In the genomic region with DNA sequence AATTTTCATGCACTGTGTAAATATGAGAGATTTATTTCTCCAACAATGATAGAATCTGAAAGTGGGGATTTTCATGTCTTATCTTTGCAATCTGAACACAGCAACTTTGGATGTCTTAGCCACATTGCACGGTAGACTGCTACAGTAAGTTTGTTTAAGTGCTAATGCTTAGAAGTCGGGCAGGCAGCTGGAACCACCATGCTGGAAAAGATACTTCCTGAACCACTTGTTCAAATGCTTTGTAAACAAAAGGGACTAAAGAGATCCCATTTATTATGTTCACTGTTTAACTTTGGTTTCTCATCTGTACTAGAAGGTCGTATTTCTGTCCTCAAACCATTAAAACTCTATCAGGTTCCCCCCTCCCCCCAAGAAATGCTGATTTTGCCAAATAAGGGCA, we compare ENCODE assay signal across 11 cellular contexts.
A peak's percentile ranks its signal among the peaks of the same experiment; 100 is the strongest.
DNase-seq lines count a peak whose midpoint lies in the region; ATAC-seq and TF ChIP-seq lines count a peak whose summit lies in the region.
"Had no signal": no experiment of that assay in that cellular context is flagged by ENCODE, and none has a peak within 500 bp of the region (broad histone marks: within the 10 kb centered on the region; RNA-seq: fewer than 3 reads in every experiment).

No MANE protein-coding gene starts in this region.

- H3K27ac ChIP-seq in prostate gland: no peak overlapping the region

- no peak for TF ChIP-seq CTCF in prostate gland (IDR thresholded peaks at IDR 0.05)

- H3K9me3 ChIP-seq in prostate gland: no peaks in the 10 kb centered on the region

- POLR2A ChIA-PET in activated CD8-positive, alpha-beta T cell treated with anti-CD3 and anti-CD28 coated beads, Interleukin-2, amount 10 ng/mL, durations not matched to agents 7 days and 5 days (lab: Charles Lee): interaction anchor here (1.0 to 1.2 kb wide), 3 partner anchors 9 to 14 kb away, joined by 3 to 4 read pairs (median 4); no protein-coding TSS in a partner anchor
- POLR2A ChIA-PET in naive thymus-derived CD8-positive, alpha-beta T cell (lab: Charles Lee): no interaction called here

- H3K27me3 ChIP-seq in prostate gland (replicated peaks; ENCODE audit: insufficient read depth): no peaks in the 10 kb centered on the region

- no peak overlapping the region for H3K4me3 ChIP-seq in prostate gland

- H3K36me3 ChIP-seq in prostate gland: no peaks in the 10 kb centered on the region

- peak overlapping the region; percentile 46 for H3K27ac Mint-ChIP-seq in activated CD8-positive, alpha-beta T cell treated with anti-CD3 and anti-CD28 coated beads, Interleukin-2, amount 10 ng/mL, durations not matched to agents 7 days and 5 days
- peak overlapping the region in 1 of 10 donors; percentile 58 for H3K27ac Mint-ChIP-seq in naive thymus-derived CD8-positive, alpha-beta T cell

- DNase-seq in activated T-cell treated with anti-CD3 and anti-CD28 coated beads, Interleukin-2, amount 50 U/mL, for 4 hours: no peak
- DNase-seq in activated T-cell treated with anti-CD3 and anti-CD28 coated beads, Interleukin-2, amount 50 U/mL, for 48 hours: no peak
- peak; percentile 8 for DNase-seq in NCI-H2081 treated with DMSO at 0.1 percent for 48 hours (lab: John Stamatoyannopoulos, UW)
- DNase-seq in activated CD8-positive, alpha-beta T cell treated with anti-CD3 and anti-CD28 coated beads, Interleukin-2, amount 10 ng/mL, durations not matched to agents 7 days and 5 days: no peak
- peak; percentile 34 for DNase-seq in prostate gland (ENCODE audit: low spot score)
- no peak for DNase-seq in sciatic nerve (ENCODE audit: low spot score)
- DNase-seq in naive thymus-derived CD8-positive, alpha-beta T cell: no peak
- DNase-seq: activated CD4-positive, alpha-beta T cell treated with anti-CD3 and anti-CD28 coated beads for 4 hours; head of caudate nucleus; NK-92 treated with Interleukin-12 subunit alpha and Interleukin-12 subunit beta, amount 100 ng/mL, for 24 hours had no signal

- H3K36me3 Mint-ChIP-seq in activated T-cell treated with anti-CD3 and anti-CD28 coated beads, Interleukin-2, amount 50 U/mL, for 4 hours (ENCODE audit: insufficient read depth): peaks cover 40% of the 10 kb centered on the region
- H3K36me3 Mint-ChIP-seq in activated CD8-positive, alpha-beta T cell treated with anti-CD3 and anti-CD28 coated beads, Interleukin-2, amount 10 ng/mL, durations not matched to agents 7 days and 5 days (ENCODE audit: low read depth): peaks cover 41% of the 10 kb centered on the region
- no peaks in the 10 kb centered on the region for H3K36me3 Mint-ChIP-seq in naive thymus-derived CD8-positive, alpha-beta T cell

- 6% methylated on average over 3 of the region's 3 CpGs for WGBS in prostate gland

- no peaks in the 10 kb centered on the region for H3K9me3 Mint-ChIP-seq in activated T-cell treated with anti-CD3 and anti-CD28 coated beads, Interleukin-2, amount 50 U/mL, for 4 hours
- H3K9me3 Mint-ChIP-seq in activated CD8-positive, alpha-beta T cell treated with anti-CD3 and anti-CD28 coated beads, Interleukin-2, amount 10 ng/mL, durations not matched to agents 7 days and 5 days (ENCODE audit: insufficient read depth): no peaks in the 10 kb centered on the region
- H3K9me3 Mint-ChIP-seq in naive thymus-derived CD8-positive, alpha-beta T cell: no peaks in the 10 kb centered on the region

- intact Hi-C loops in prostate gland (cut with DNase I) (no loop called here), sciatic nerve (cut with DNase I) (no loop called here)

- no peak for ATAC-seq in activated T-cell treated with anti-CD3 and anti-CD28 coated beads, Interleukin-2, amount 50 U/mL, for 4 hours
- no peak for ATAC-seq in activated CD8-positive, alpha-beta T cell treated with anti-CD3 and anti-CD28 coated beads, Interleukin-2, amount 10 ng/mL, durations not matched to agents 7 days and 5 days
- no peak for ATAC-seq in sciatic nerve
- ATAC-seq in naive thymus-derived CD8-positive, alpha-beta T cell: no peak
- no peak for ATAC-seq in GM19351 (IDR thresholded peaks at IDR 0.05; ENCODE audit: unreplicated experiment)

- CTCF ChIA-PET in activated CD8-positive, alpha-beta T cell treated with anti-CD3 and anti-CD28 coated beads, Interleukin-2, amount 10 ng/mL, durations not matched to agents 7 days and 5 days (lab: Charles Lee): interaction anchor here (1.4 kb wide), 3 partner anchors 44 to 46 kb away, joined by 3 to 6 read pairs (median 3); no protein-coding TSS in a partner anchor

- peaks cover 51% of the 10 kb centered on the region for H3K4me1 Mint-ChIP-seq in activated T-cell treated with anti-CD3 and anti-CD28 coated beads, Interleukin-2, amount 50 U/mL, for 4 hours (ENCODE audit: low read depth)
- H3K4me1 Mint-ChIP-seq in activated CD8-positive, alpha-beta T cell treated with anti-CD3 and anti-CD28 coated beads, Interleukin-2, amount 10 ng/mL, durations not matched to agents 7 days and 5 days (ENCODE audit: low read depth): peaks cover 50% of the 10 kb centered on the region
- H3K4me1 Mint-ChIP-seq in naive thymus-derived CD8-positive, alpha-beta T cell: peaks cover 10 to 65% (median 31%) of the 10 kb centered on the region in 4 donors

- no peaks in the 10 kb centered on the region for H3K4me1 ChIP-seq in prostate gland (replicated peaks)

- no peak for TF ChIP-seq POLR2A in prostate gland (IDR thresholded peaks at IDR 0.05)

- H3K4me3 Mint-ChIP-seq in activated T-cell treated with anti-CD3 and anti-CD28 coated beads, Interleukin-2, amount 50 U/mL, for 4 hours: peak overlapping the region; percentile 77
- no peak overlapping the region for H3K4me3 Mint-ChIP-seq in activated CD8-positive, alpha-beta T cell treated with anti-CD3 and anti-CD28 coated beads, Interleukin-2, amount 10 ng/mL, durations not matched to agents 7 days and 5 days
- H3K4me3 Mint-ChIP-seq in naive thymus-derived CD8-positive, alpha-beta T cell: no peak overlapping the region

- no peaks in the 10 kb centered on the region for H3K27me3 Mint-ChIP-seq in activated T-cell treated with anti-CD3 and anti-CD28 coated beads, Interleukin-2, amount 50 U/mL, for 4 hours (ENCODE audit: low read depth)
- H3K27me3 Mint-ChIP-seq in activated CD8-positive, alpha-beta T cell treated with anti-CD3 and anti-CD28 coated beads, Interleukin-2, amount 10 ng/mL, durations not matched to agents 7 days and 5 days (ENCODE audit: low read depth): no peaks in the 10 kb centered on the region
- H3K27me3 Mint-ChIP-seq in naive thymus-derived CD8-positive, alpha-beta T cell: no peaks in the 10 kb centered on the region

Comparison
In these comparisons a context has a peak if more than half of its experiments do, and no peak if none do; other contexts are left out.
1. DNase-seq: peak in NCI-H2081 treated with DMSO at 0.1 percent for 48 hours (single experiment) and prostate gland (single experiment); none in activated T-cell treated with anti-CD3 and anti-CD28 coated beads, Interleukin-2, amount 50 U/mL, for 4 hours (single experiment), activated T-cell treated with anti-CD3 and anti-CD28 coated beads, Interleukin-2, amount 50 U/mL, for 48 hours (0 of 2), activated CD8-positive, alpha-beta T cell treated with anti-CD3 and anti-CD28 coated beads, Interleukin-2, amount 10 ng/mL, durations not matched to agents 7 days and 5 days (single experiment), sciatic nerve (single experiment) and naive thymus-derived CD8-positive, alpha-beta T cell (0 of 10).